23 cellular contexts compared by ENCODE assay signal in genomic region chr6:143229402-143229801, GRCh38.
A peak's percentile ranks its signal among the peaks of the same experiment; 100 is the strongest.
DNase-seq lines count a peak whose midpoint lies in the region; ATAC-seq, FAIRE-seq and TF ChIP-seq lines count a peak whose summit lies in the region.
"Had no signal": no experiment of that assay in that cellular context is flagged by ENCODE, and none has a peak within 500 bp of the region (broad histone marks: within the 10 kb centered on the region; RNA-seq: fewer than 3 reads in every experiment).

No MANE protein-coding gene starts in this region.

- no peak overlapping the region for H3K4me3 Mint-ChIP-seq in stimulated activated effector memory CD8-positive, alpha-beta T cell treated with anti-CD3 and anti-CD28 coated beads, Interleukin-12 subunit alpha, Interleukin-12 subunit beta, amount 100 ng/mL, for 72 hours
- H3K4me3 Mint-ChIP-seq: B cell; CD4-positive, CD25-positive, alpha-beta regulatory T cell; CD8-positive, alpha-beta T cell; H9; HFFc6 had no signal

- intact Hi-C loops in HepG2 (cut with micrococcal nuclease; ENCODE audit: unreplicated experiment) (no loop called here), right lobe of liver (cut with DNase I) (no loop called here), GM12878 (cut with micrococcal nuclease; ENCODE audit: unreplicated experiment) (no loop called here), ovary (cut with DNase I) (no loop called here)

- POLR2A ChIA-PET in HepG2 (lab: Yijun Ruan, JAX) = no interaction called here
- POLR2A ChIA-PET in GM12878 (lab: Charles Lee) = no interaction called here

- H3K27ac Mint-ChIP-seq in stimulated activated effector memory CD8-positive, alpha-beta T cell treated with anti-CD3 and anti-CD28 coated beads, Interleukin-12 subunit alpha, Interleukin-12 subunit beta, amount 100 ng/mL, for 72 hours = no peak overlapping the region
- H3K27ac Mint-ChIP-seq: B cell; CD4-positive, CD25-positive, alpha-beta regulatory T cell; CD8-positive, alpha-beta T cell; H9; HFFc6 had no signal

- FAIRE-seq in HepG2 (lab: Jason Lieb, UNC) = no peak
- no peak for FAIRE-seq in GM12878 (lab: Jason Lieb, UNC)
- FAIRE-seq: GM18507, H1 had no signal

- H3K4me1 Mint-ChIP-seq in stimulated activated effector memory CD8-positive, alpha-beta T cell treated with anti-CD3 and anti-CD28 coated beads, Interleukin-12 subunit alpha, Interleukin-12 subunit beta, amount 100 ng/mL, for 72 hours = no peaks in the 10 kb centered on the region
- H3K4me1 Mint-ChIP-seq: B cell; CD4-positive, CD25-positive, alpha-beta regulatory T cell had no signal

- no peak for TF ChIP-seq POLR2A in HepG2 (IDR thresholded peaks at IDR 0.05; ENCODE audit: insufficient read depth in 1 of 2, low read depth in 2 of 2, low read length in 2 of 2)
- TF ChIP-seq POLR2A in right lobe of liver (IDR thresholded peaks at IDR 0.05) = no peak
- TF ChIP-seq POLR2A in GM12878 (IDR thresholded peaks at IDR 0.05; ENCODE audit: low read depth, low read length) = no peak
- TF ChIP-seq POLR2A in ovary (IDR thresholded peaks at IDR 0.05) = no peak

- SMC1A ChIA-PET in GM12878 (lab: Charles Lee; ENCODE audit: uncharacterized antibody, unreplicated experiment) = interaction anchor here (1.8 kb wide), 1 partner anchor 537 kb away, joined by 4 read pairs; no protein-coding TSS in a partner anchor

- H4K20me1 ChIP-seq in HepG2 (ENCODE audit: insufficient read depth, low read length) (no peaks in the 10 kb centered on the region; the same call in 1 of the 2 replicates), GM12878 (ENCODE audit: control insufficient read depth, insufficient read depth) (no peaks in the 10 kb centered on the region)
- H4K20me1 ChIP-seq: BLaER1 had no signal

- H3K4me3 ChIP-seq in HepG2 (replicated peaks in 1 of 3; ENCODE audit: insufficient read depth in 1 of 3, low read depth in 2 of 3, low read length in 3 of 3) = no peak overlapping the region
- H3K4me3 ChIP-seq in right lobe of liver = no peak overlapping the region
- no peak overlapping the region for H3K4me3 ChIP-seq in GM12878
- no peak overlapping the region for H3K4me3 ChIP-seq in ovary
- H3K4me3 ChIP-seq: BLaER1, GM23248 had no signal

- ATAC-seq in HepG2 = no peak
- no peak for ATAC-seq in right lobe of liver
- no peak for ATAC-seq in GM12878
- ATAC-seq in stimulated activated effector memory CD8-positive, alpha-beta T cell treated with anti-CD3 and anti-CD28 coated beads, Interleukin-12 subunit alpha, Interleukin-12 subunit beta, amount 100 ng/mL, for 72 hours = peak; percentile 76
- ATAC-seq in GM19397 (IDR thresholded peaks at IDR 0.05; ENCODE audit: unreplicated experiment) = no peak
- no peak for ATAC-seq in GM19324 (IDR thresholded peaks at IDR 0.05; ENCODE audit: low FRiP score, unreplicated experiment)
- ATAC-seq: CD8-positive, alpha-beta T cell; HCT116 had no signal

- no peaks in the 10 kb centered on the region for H3K79me2 ChIP-seq in HepG2 (ENCODE audit: insufficient read depth, low read length)
- no peaks in the 10 kb centered on the region for H3K79me2 ChIP-seq in GM12878 (ENCODE audit: control insufficient read depth, insufficient read depth, low read length)

- H3K9me3 ChIP-seq in HepG2 (ENCODE audit: low read length) = no peaks in the 10 kb centered on the region
- H3K9me3 ChIP-seq in right lobe of liver = no peaks in the 10 kb centered on the region
- no peaks in the 10 kb centered on the region for H3K9me3 ChIP-seq in GM12878 (replicated peaks; ENCODE audit: control insufficient read depth, insufficient read depth, low read length)
- H3K9me3 ChIP-seq in ovary = no peaks in the 10 kb centered on the region
- H3K9me3 ChIP-seq: BLaER1, Caco-2 had no signal

- no peaks in the 10 kb centered on the region for H3K36me3 Mint-ChIP-seq in stimulated activated effector memory CD8-positive, alpha-beta T cell treated with anti-CD3 and anti-CD28 coated beads, Interleukin-12 subunit alpha, Interleukin-12 subunit beta, amount 100 ng/mL, for 72 hours
- H3K36me3 Mint-ChIP-seq: CD8-positive, alpha-beta T cell had no signal

- DNase-seq in HepG2 (ENCODE audit: low spot score) = no peak
- DNase-seq in right lobe of liver = no peak
- peak; percentile 14 for DNase-seq in OCI-M1 (lab: John Stamatoyannopoulos, UW)
- no peak for DNase-seq in GM12878 (ENCODE audit: low read depth, low spot score)
- DNase-seq in stimulated activated effector memory CD8-positive, alpha-beta T cell treated with anti-CD3 and anti-CD28 coated beads, Interleukin-12 subunit alpha, Interleukin-12 subunit beta, amount 100 ng/mL, for 72 hours (ENCODE audit: low spot score in 2 of 2) = no peak
- no peak for DNase-seq in ovary
- DNase-seq: Caco-2; CD8-positive, alpha-beta T cell; DMS153; DND-41; GM23248; H9; HFFc6 had no signal

- H3K9ac ChIP-seq in HepG2 (ENCODE audit: insufficient read depth, low read depth, low read length) = no peak overlapping the region
- no peak overlapping the region for H3K9ac ChIP-seq in GM12878 (ENCODE audit: control insufficient read depth, insufficient read depth, low read length)
- H3K9ac ChIP-seq: BLaER1, GM23248 had no signal

- peaks cover 0 to 4% of the 10 kb centered on the region in 2 experiments; a peak in 1 of 5 replicates for H3K36me3 ChIP-seq in HepG2 (replicated peaks in 1 of 2; ENCODE audit: control insufficient read depth in 1 of 2, insufficient read depth in 2 of 2, low read length in 2 of 2)
- H3K36me3 ChIP-seq in right lobe of liver = no peaks in the 10 kb centered on the region
- H3K36me3 ChIP-seq in GM12878 (ENCODE audit: control insufficient read depth in 2 of 2, insufficient read depth in 2 of 2, low read length in 1 of 2) = no peaks in the 10 kb centered on the region
- H3K36me3 ChIP-seq in ovary = no peaks in the 10 kb centered on the region
- H3K36me3 ChIP-seq: BLaER1 had no signal

- TF ChIP-seq EP300 in HepG2 (IDR thresholded peaks at IDR 0.05; ENCODE audit: low read depth in 2 of 2, low read length in 2 of 2) (no peak), HepG2 (CRISPR knock-in tag; IDR thresholded peaks at IDR 0.05; ENCODE audit: borderline replicate concordance) (no peak), GM12878 (IDR thresholded peaks at IDR 0.05; ENCODE audit: borderline replicate concordance in 1 of 2, control insufficient read depth in 1 of 2, low read depth in 2 of 2, low read length in 2 of 2) (no peak), ovary (IDR thresholded peaks at IDR 0.05) (no peak)

- no peaks in the 10 kb centered on the region for H3K9me3 Mint-ChIP-seq in stimulated activated effector memory CD8-positive, alpha-beta T cell treated with anti-CD3 and anti-CD28 coated beads, Interleukin-12 subunit alpha, Interleukin-12 subunit beta, amount 100 ng/mL, for 72 hours
- H3K9me3 Mint-ChIP-seq: CD4-positive, CD25-positive, alpha-beta regulatory T cell; CD8-positive, alpha-beta T cell; H9; HFFc6 had no signal

- no peak for TF ChIP-seq CTCF in HepG2 (CRISPR knock-in tag; IDR thresholded peaks at IDR 0.05)
- no peak for TF ChIP-seq CTCF in right lobe of liver (IDR thresholded peaks at IDR 0.05)
- TF ChIP-seq CTCF in GM12878 (IDR thresholded peaks at IDR 0.05 in 2 of 3, conservative IDR thresholded peaks at IDR 0.05 in 1 of 3; ENCODE audit: control insufficient read depth in 2 of 3, extremely low read depth in 1 of 3, insufficient read depth in 1 of 3, low read depth in 3 of 3, low read length in 3 of 3) = no peak
- TF ChIP-seq CTCF in ovary (IDR thresholded peaks at IDR 0.05) = no peak

- no peak overlapping the region for H3K27ac ChIP-seq in HepG2 (ENCODE audit: extremely low read length, insufficient read depth, low read length)
- no peak overlapping the region for H3K27ac ChIP-seq in right lobe of liver
- no peak overlapping the region for H3K27ac ChIP-seq in GM12878 (ENCODE audit: control insufficient read depth, insufficient read depth)
- H3K27ac ChIP-seq in ovary = no peak overlapping the region
- H3K27ac ChIP-seq: 22Rv1, BLaER1, C4-2B, GM23248 had no signal

- in situ Hi-C loops in HepG2 (cut with HindIII; ENCODE audit: extremely low pct_ligation_motif_present, low pct_unique_long_range_greater_than_20kb) = no loop called here
- in situ Hi-C loops in GM12878 (cut with MboI) = no loop called here

- peaks cover 2% of the 10 kb centered on the region; the same call in 1 of the 2 replicates for H3K4me1 ChIP-seq in HepG2 (ENCODE audit: insufficient read depth, low read length)
- peaks cover 0 to 15% (median 0%) of the 10 kb centered on the region in 4 donors for H3K4me1 ChIP-seq in right lobe of liver
- H3K4me1 ChIP-seq in GM12878 (ENCODE audit: control insufficient read depth, insufficient read depth, low read length) = no peaks in the 10 kb centered on the region
- no peaks in the 10 kb centered on the region for H3K4me1 ChIP-seq in ovary (ENCODE audit: insufficient read depth)
- H3K4me1 ChIP-seq: BLaER1 had no signal

- no peak overlapping the region for H3K4me2 ChIP-seq in HepG2 (ENCODE audit: low read depth, low read length)
- H3K4me2 ChIP-seq in GM12878 (ENCODE audit: control insufficient read depth, insufficient read depth) = no peak overlapping the region
- H3K4me2 ChIP-seq: BLaER1 had no signal

- CTCF ChIA-PET in HepG2 (lab: Yijun Ruan, JAX; ENCODE audit: low intra/inter-chr PET ratio, low total read pairs) (no interaction called here), GM12878 (lab: Yijun Ruan, JAX) (no interaction called here)

- no peaks in the 10 kb centered on the region for H3K27me3 ChIP-seq in HepG2 (ENCODE audit: control insufficient read depth in 1 of 2, insufficient read depth in 2 of 2, low read length in 2 of 2)
- no peaks in the 10 kb centered on the region for H3K27me3 ChIP-seq in right lobe of liver
- no peaks in the 10 kb centered on the region for H3K27me3 ChIP-seq in GM12878 (replicated peaks in 1 of 2; ENCODE audit: control insufficient read depth in 2 of 2, insufficient read depth in 2 of 2, low read length in 1 of 2)
- H3K27me3 ChIP-seq in ovary = no peaks in the 10 kb centered on the region
- H3K27me3 ChIP-seq: BLaER1 had no signal

- no TSS peak for BruUV-seq in HepG2 (replicated peaks; lab: Mats Ljungman, UMichigan)
- BruUV-seq in GM12878 (replicated peaks; lab: Mats Ljungman, UMichigan) = no TSS peak

- H2AFZ ChIP-seq in HepG2 (ENCODE audit: low read length) (no peak overlapping the region), GM12878 (ENCODE audit: control insufficient read depth, low read depth, low read length) (no peak overlapping the region)
- H2AFZ ChIP-seq: GM23248 had no signal

- TF ChIP-seq RAD21 in HepG2 (CRISPR knock-in tag; IDR thresholded peaks at IDR 0.05) (no peak), GM12878 (IDR thresholded peaks at IDR 0.05; ENCODE audit: insufficient read depth, low read depth, low read length) (no peak)

- RAD21 ChIA-PET in GM12878 (lab: Charles Lee; ENCODE audit: unreplicated experiment) = no interaction called here

- 92% methylated on average over 1 of the region's 1 CpG for WGBS in HepG2 (ENCODE audit: low lambda C conversion rate)
- 67% methylated on average over 1 of the region's 1 CpG for WGBS in right lobe of liver (ENCODE audit: insufficient coverage, low coverage, low lambda C conversion rate, missing lambda C conversion rate)
- 80% methylated on average over 1 of the region's 1 CpG for WGBS in GM12878 (ENCODE audit: insufficient coverage, insufficient replicate concordance, low lambda C conversion rate, missing lambda C conversion rate)
- 84 to 91% (median 88%) methylated on average over 1 of the region's 1 CpG for WGBS in ovary, 3 donors

TF ChIP-seq in GM12878, 131 proteins besides CTCF, POLR2A, EP300 and RAD21 (continues in another document):
- TF ChIP-seq RELA (IDR thresholded peaks at IDR 0.05; ENCODE audit: borderline replicate concordance, partially characterized antibody) = no peak
- TF ChIP-seq MTA2 (IDR thresholded peaks at IDR 0.05; ENCODE audit: low read depth) = no peak
